15 cellular contexts compared by ENCODE assay signal in genomic region chr3:10438902-10439610, GRCh38.
"Had no signal": no experiment of that assay in that cellular context is flagged by ENCODE, and none has a peak within 500 bp of the region (broad histone marks: within the 10 kb centered on the region; RNA-seq: fewer than 3 reads in every experiment).

No MANE protein-coding gene starts in this region.

- H3K4me1 ChIP-seq: upper lobe of right lung had no signal

- H3K9me3 Mint-ChIP-seq: activated naive CD8-positive, alpha-beta T cell treated with anti-CD3 and anti-CD28 coated beads, Interleukin-2, amount 10 ng/mL, durations not matched to agents 7 days and 5 days; natural killer cell treated with Interleukin-12 subunit alpha and Interleukin-12 subunit beta and Interleukin-15 and Interleukin-18, amount 100 ng/mL, for 72 hours had no signal

- ATAC-seq: activated CD8-positive, alpha-beta T cell treated with anti-CD3 and anti-CD28 coated beads, Interleukin-2, amount 10 ng/mL, durations not matched to agents 7 days and 5 days; left colon; mucosa of descending colon; natural killer cell treated with Interleukin-12 subunit alpha and Interleukin-12 subunit beta and Interleukin-15 and Interleukin-18, amount 100 ng/mL, for 72 hours; upper lobe of right lung; WTC11 had no signal

- DNase-seq: activated CD8-positive, alpha-beta memory T cell treated with anti-CD3 and anti-CD28 coated beads, Interleukin-2, amount 50 U/mL, for 4 hours; activated CD8-positive, alpha-beta T cell treated with anti-CD3 and anti-CD28 coated beads, Interleukin-2, amount 10 ng/mL, durations not matched to agents 7 days and 5 days; activated naive CD8-positive, alpha-beta T cell treated with anti-CD3 and anti-CD28 coated beads, Interleukin-2, amount 10 ng/mL, durations not matched to agents 7 days and 5 days; cerebellar nuclear complex; dermis blood vessel endothelial cell; foreskin melanocyte; head of caudate nucleus; left colon; mucosa of descending colon; T-helper 2 cell; upper lobe of right lung had no signal

- H3K4me1 Mint-ChIP-seq: WTC11 had no signal

- H3K36me3 ChIP-seq: thoracic aorta, upper lobe of right lung had no signal

- H3K27me3 Mint-ChIP-seq: activated naive CD8-positive, alpha-beta T cell treated with anti-CD3 and anti-CD28 coated beads, Interleukin-2, amount 10 ng/mL, durations not matched to agents 7 days and 5 days; natural killer cell treated with Interleukin-12 subunit alpha and Interleukin-12 subunit beta and Interleukin-15 and Interleukin-18, amount 100 ng/mL, for 72 hours had no signal

- H3K4me3 ChIP-seq: mucosa of descending colon, thoracic aorta, upper lobe of right lung had no signal

- H3K36me3 Mint-ChIP-seq: activated naive CD8-positive, alpha-beta T cell treated with anti-CD3 and anti-CD28 coated beads, Interleukin-2, amount 10 ng/mL, durations not matched to agents 7 days and 5 days; natural killer cell treated with Interleukin-12 subunit alpha and Interleukin-12 subunit beta and Interleukin-15 and Interleukin-18, amount 100 ng/mL, for 72 hours; WTC11 had no signal

- H3K9me3 ChIP-seq: mucosa of descending colon, thoracic aorta, upper lobe of right lung had no signal

- H3K4me3 Mint-ChIP-seq: activated CD8-positive, alpha-beta T cell treated with anti-CD3 and anti-CD28 coated beads, Interleukin-2, amount 10 ng/mL, durations not matched to agents 7 days and 5 days; activated naive CD8-positive, alpha-beta T cell treated with anti-CD3 and anti-CD28 coated beads, Interleukin-2, amount 10 ng/mL, durations not matched to agents 7 days and 5 days; natural killer cell treated with Interleukin-12 subunit alpha and Interleukin-12 subunit beta and Interleukin-15 and Interleukin-18, amount 100 ng/mL, for 72 hours; WTC11 had no signal

- H3K27me3 ChIP-seq: upper lobe of right lung had no signal

- H3K27ac ChIP-seq: epithelial cell of prostate, thoracic aorta, upper lobe of right lung had no signal
